22 cellular contexts compared by ENCODE assay signal in genomic region chr7:141788296-141788695, GRCh38. TPM values are rescaled to one million over a fixed set of nuclear protein-coding genes. Genes with fewer than 3 reads are reported as not detected.
DNase-seq lines count a peak whose midpoint lies in the region; ATAC-seq and TF ChIP-seq lines count a peak whose summit lies in the region.
"Had no signal": no experiment of that assay in that cellular context is flagged by ENCODE, and none has a peak within 500 bp of the region (broad histone marks: within the 10 kb centered on the region; RNA-seq: fewer than 3 reads in every experiment).

No MANE protein-coding gene starts in this region.

- peak overlapping the region; percentile 59 for H3K4me2 ChIP-seq in BLaER1

- no peaks in the 10 kb centered on the region for H3K27me3 ChIP-seq in BLaER1

- peaks cover 7% of the 10 kb centered on the region for H3K4me1 Mint-ChIP-seq in T-helper 17 cell
- H3K4me1 Mint-ChIP-seq in stimulated activated effector memory CD8-positive, alpha-beta T cell treated with anti-CD3 and anti-CD28 coated beads, Interleukin-12 subunit alpha, Interleukin-12 subunit beta, amount 100 ng/mL, for 72 hours, result no peaks in the 10 kb centered on the region
- H3K4me1 Mint-ChIP-seq: B cell had no signal

- peaks cover 20% of the 10 kb centered on the region for H3K4me1 ChIP-seq in BLaER1
- H3K4me1 ChIP-seq: Caco-2, HAP-1 had no signal

- peak overlapping the region; percentile 51 for H3K27ac Mint-ChIP-seq in T-helper 17 cell
- peak overlapping the region; percentile 52 for H3K27ac Mint-ChIP-seq in stimulated activated effector memory CD8-positive, alpha-beta T cell treated with anti-CD3 and anti-CD28 coated beads, Interleukin-12 subunit alpha, Interleukin-12 subunit beta, amount 100 ng/mL, for 72 hours
- H3K27ac Mint-ChIP-seq: B cell; CD4-positive, alpha-beta T cell had no signal

- H3K9me3 ChIP-seq in BLaER1 (no peaks in the 10 kb centered on the region), T-helper 17 cell (ENCODE audit: control insufficient read depth, low read length, poor library complexity, severe bottlenecking) (no peaks in the 10 kb centered on the region)
- H3K9me3 ChIP-seq: Caco-2, HAP-1 had no signal

- H3K36me3 Mint-ChIP-seq in T-helper 17 cell (ENCODE audit: low read depth), result peaks cover 6% of the 10 kb centered on the region
- H3K36me3 Mint-ChIP-seq in stimulated activated effector memory CD8-positive, alpha-beta T cell treated with anti-CD3 and anti-CD28 coated beads, Interleukin-12 subunit alpha, Interleukin-12 subunit beta, amount 100 ng/mL, for 72 hours, result peaks cover 14% of the 10 kb centered on the region

- H4K20me1 ChIP-seq in BLaER1, result peaks cover 7% of the 10 kb centered on the region; the same call in 1 of the 2 replicates

- no peak overlapping the region for H3K4me3 Mint-ChIP-seq in T-helper 17 cell
- no peak overlapping the region for H3K4me3 Mint-ChIP-seq in stimulated activated effector memory CD8-positive, alpha-beta T cell treated with anti-CD3 and anti-CD28 coated beads, Interleukin-12 subunit alpha, Interleukin-12 subunit beta, amount 100 ng/mL, for 72 hours
- H3K4me3 Mint-ChIP-seq: B cell; CD4-positive, alpha-beta T cell had no signal

- H3K9ac ChIP-seq in BLaER1, result no peak overlapping the region
- H3K9ac ChIP-seq: GM23248 had no signal

- POLR2A ChIA-PET in RWPE1 (lab: Yijun Ruan, JAX; ENCODE audit: low non-redundant PET), result no interaction called here

- H3K4me3 ChIP-seq in BLaER1 (no peak overlapping the region), coronary artery (no peak overlapping the region)
- H3K4me3 ChIP-seq: GM23248, HAP-1 had no signal

- H3K27me3 Mint-ChIP-seq in T-helper 17 cell, result no peaks in the 10 kb centered on the region
- H3K27me3 Mint-ChIP-seq: B cell; CD4-positive, alpha-beta T cell had no signal

- H3K9me3 Mint-ChIP-seq in stimulated activated effector memory CD8-positive, alpha-beta T cell treated with anti-CD3 and anti-CD28 coated beads, Interleukin-12 subunit alpha, Interleukin-12 subunit beta, amount 100 ng/mL, for 72 hours, result no peaks in the 10 kb centered on the region
- H3K9me3 Mint-ChIP-seq: CD4-positive, alpha-beta T cell had no signal

- TF ChIP-seq CTCF in RWPE1 (conservative IDR thresholded peaks at IDR 0.05; ENCODE audit: low read depth) (no peak), coronary artery (IDR thresholded peaks at IDR 0.05) (no peak)

- CTCF ChIA-PET in RWPE1 (lab: Yijun Ruan, JAX), result interaction anchor here (0.6 kb wide), 1 partner anchor 54 kb away, joined by 7 read pairs; no protein-coding TSS in a partner anchor

- DNase-seq in T-helper 17 cell, result no peak
- DNase-seq in glomerular endothelial cell (ENCODE audit: extremely low read depth, low read depth, low spot score), result peak; percentile 73
- no peak for DNase-seq in stimulated activated effector memory CD8-positive, alpha-beta T cell treated with anti-CD3 and anti-CD28 coated beads, Interleukin-12 subunit alpha, Interleukin-12 subunit beta, amount 100 ng/mL, for 72 hours (ENCODE audit: low spot score in 2 of 2)
- no peak for DNase-seq in RWPE1 (ENCODE audit: low spot score)
- DNase-seq in coronary artery (ENCODE audit: low spot score), result no peak
- DNase-seq: 8988T; Caco-2; CD4-positive, alpha-beta T cell; DMS153; DMS79; GDM1; GM23248 had no signal

- H3K27ac ChIP-seq in BLaER1 (no peak overlapping the region), RWPE1 (no peak overlapping the region), coronary artery (no peak overlapping the region)
- H3K27ac ChIP-seq: C4-2B, GM23248, HL-60 had no signal

- H3K36me3 ChIP-seq in BLaER1, result peaks cover 33% of the 10 kb centered on the region
- H3K36me3 ChIP-seq: HAP-1 had no signal

- ATAC-seq in T-helper 17 cell, result no peak
- no peak for ATAC-seq in stimulated activated effector memory CD8-positive, alpha-beta T cell treated with anti-CD3 and anti-CD28 coated beads, Interleukin-12 subunit alpha, Interleukin-12 subunit beta, amount 100 ng/mL, for 72 hours
- ATAC-seq in HG03175 (IDR thresholded peaks at IDR 0.05; ENCODE audit: unreplicated experiment), result no peak

RNA-seq across cellular contexts. Expression of gene TAS2R5, which starts 1.7 kb away (rescaled TPM):
- total RNA-seq in T-helper 17 cell (1 to 10 TPM in 1 of 2 donors, under 1 TPM in 1; 0.90 to 1.1 TPM), glomerular endothelial cell (0.34 and 1.1 TPM in 2 replicates)
- total RNA-seq: GM23248, H4 had no signal

RNA-seq across cellular contexts. Expression of gene TAS2R4, which starts 11.8 kb away (rescaled TPM):
- total RNA-seq in T-helper 17 cell (under 1 TPM; 0.37 to 0.50 TPM), glomerular endothelial cell (0.29 and 0.58 TPM in 2 replicates)
- total RNA-seq: H4 had no signal

RNA-seq across cellular contexts. Expression of gene TAS2R3, which starts 24.4 kb away (rescaled TPM):
- total RNA-seq in T-helper 17 cell (under 1 TPM; 0.42 to 0.87 TPM), glomerular endothelial cell (0.35 TPM in 1 of 2 replicates, not detected in the other)
- total RNA-seq: GM23248, HT1080 had no signal

RNA-seq across cellular contexts. Expression of gene SSBP1, which starts 50.1 kb away (rescaled TPM):
- total RNA-seq in T-helper 17 cell (10 to 100 TPM; 81.3 to 91.3 TPM), glomerular endothelial cell (164 and 250 TPM in 2 replicates)

RNA-seq across cellular contexts. Expression of gene PRSS37, which starts 53.0 kb away (rescaled TPM):
- total RNA-seq in T-helper 17 cell (not detected), glomerular endothelial cell (not detected in 2 replicates)
- total RNA-seq: A673; B cell; Caco-2; CD4-positive, alpha-beta T cell; Daoy; GM23248; H4; HT1080 had no signal
